ENCODE assay signal across 8 cellular contexts in the genomic region with DNA sequence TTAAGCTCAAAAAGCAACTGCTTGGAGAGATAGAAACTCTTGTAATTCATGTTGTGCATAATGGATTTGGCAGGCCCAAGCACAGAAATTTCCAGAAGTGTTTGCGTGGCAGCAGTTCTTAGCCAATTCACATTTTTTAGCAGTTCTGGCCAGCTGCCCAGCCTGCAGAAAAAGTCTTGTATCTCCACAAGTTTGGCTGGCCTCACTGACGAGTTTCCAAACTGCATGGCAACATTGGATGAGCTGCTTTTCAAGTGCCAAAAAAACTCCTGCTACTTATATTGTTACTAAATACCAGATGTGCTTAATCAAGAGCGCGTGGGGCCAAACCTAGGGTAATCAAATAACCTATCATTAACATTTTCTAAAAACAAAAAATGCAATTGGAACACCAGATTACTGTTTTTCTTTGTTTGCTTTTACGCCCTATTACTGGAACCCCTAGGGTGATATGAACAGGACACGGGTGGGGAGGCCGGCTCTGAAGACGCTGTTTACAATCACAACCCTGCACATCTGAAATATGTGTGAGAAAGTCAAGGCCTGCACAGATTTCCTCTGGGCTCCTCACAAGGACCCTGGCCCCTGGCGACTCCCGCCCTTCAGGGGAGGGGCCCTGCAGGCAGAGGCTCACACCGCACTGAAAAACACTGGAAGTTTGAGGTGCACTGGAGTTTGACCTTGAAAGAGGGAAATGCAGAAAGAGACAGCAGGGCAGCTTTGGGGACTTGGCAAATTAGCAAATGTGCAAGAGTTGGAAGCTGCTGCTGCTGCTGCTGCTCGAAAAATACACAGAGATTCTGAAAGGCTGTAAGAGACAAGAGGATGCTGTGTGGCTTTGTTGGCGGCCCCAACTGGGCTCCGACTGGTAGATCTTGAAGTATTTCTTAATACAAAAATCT. TPM values are rescaled to one million over a fixed set of nuclear protein-coding genes. Genes with fewer than 3 reads are reported as not detected.
DNase-seq lines count a peak whose midpoint lies in the region; ATAC-seq, FAIRE-seq and TF ChIP-seq lines count a peak whose summit lies in the region.

No MANE protein-coding gene starts in this region.

- in situ Hi-C loops in Panc1 (cut with HindIII; ENCODE audit: low pct_unique_long_range_greater_than_20kb, low sequenced_read_pairs): no loop called here

- H3K4me1 ChIP-seq in Panc1 (ENCODE audit: control insufficient read depth, insufficient read depth, low read length) (no peaks in the 10 kb centered on the region; the same call in 1 of the 2 replicates), pancreas (peaks cover 58 to 86% (median 81%) of the 10 kb centered on the region in 3 donors)

- WGBS in pancreas, 2 donors: 18 to 19% methylated on average over 14 of the region's 14 CpGs

- POLR2A ChIA-PET in Panc1 (lab: Charles Lee): no interaction called here

- no peak for TF ChIP-seq CTCF in C4-2B (conservative IDR thresholded peaks at IDR 0.05)
- TF ChIP-seq CTCF in Panc1 (IDR thresholded peaks at IDR 0.05): no peak
- TF ChIP-seq CTCF in fibroblast of villous mesenchyme (IDR thresholded peaks at IDR 0.05; ENCODE audit: insufficient read depth, low read depth, low read length): no peak
- TF ChIP-seq CTCF in pancreas (IDR thresholded peaks at IDR 0.05): no peak
- TF ChIP-seq CTCF in WERI-Rb-1 (IDR thresholded peaks at IDR 0.05; ENCODE audit: low read depth, low read length): no peak

- ATAC-seq in Panc1 (no peak), pancreas (peak in 3 of 4 donors; percentile 0 to 10 (median 8)), GM21723 (IDR thresholded peaks at IDR 0.05; ENCODE audit: unreplicated experiment) (no peak)

- H3K36me3 ChIP-seq in Panc1 (ENCODE audit: control insufficient read depth, insufficient read depth, low read length): no peaks in the 10 kb centered on the region
- H3K36me3 ChIP-seq in pancreas: no peaks in the 10 kb centered on the region
- no peaks in the 10 kb centered on the region for H3K36me3 ChIP-seq in WERI-Rb-1

- no peak for DNase-seq in Panc1 (ENCODE audit: low read depth, low spot score)
- DNase-seq in fibroblast of villous mesenchyme (ENCODE audit: low read depth): peak; percentile 99
- DNase-seq in pancreas: peak; percentile 76 to 90 (median 80)
- DNase-seq in COLO829 (ENCODE audit: low spot score): no peak
- DNase-seq in GF-D8 (lab: John Stamatoyannopoulos, UW): no peak
- DNase-seq in WERI-Rb-1: no peak

- H3K9me3 ChIP-seq in Panc1 (ENCODE audit: control insufficient read depth, insufficient read depth, low read depth, low read length) (no peaks in the 10 kb centered on the region), pancreas (no peaks in the 10 kb centered on the region), WERI-Rb-1 (ENCODE audit: severe bottlenecking) (no peaks in the 10 kb centered on the region)

- H3K27me3 ChIP-seq in Panc1 (ENCODE audit: control insufficient read depth, insufficient read depth, low read length) (no peaks in the 10 kb centered on the region), pancreas (no peaks in the 10 kb centered on the region), WERI-Rb-1 (ENCODE audit: insufficient read depth, low read depth, severe bottlenecking) (no peaks in the 10 kb centered on the region)

- no peak overlapping the region for H3K4me3 ChIP-seq in Panc1 (ENCODE audit: low read depth in 2 of 2, low read length in 2 of 2)
- no peak overlapping the region for H3K4me3 ChIP-seq in fibroblast of villous mesenchyme (ENCODE audit: low read depth, low read length)
- H3K4me3 ChIP-seq in pancreas: no peak overlapping the region
- no peak overlapping the region for H3K4me3 ChIP-seq in WERI-Rb-1 (ENCODE audit: low read depth, low read length)

- H3K27ac ChIP-seq in C4-2B: peak overlapping the region; percentile 94
- H3K27ac ChIP-seq in Panc1 (ENCODE audit: low read length): peak overlapping the region; percentile 23; the same call in 1 of the 2 replicates
- peak overlapping the region; percentile 98 to 99 (median 98) for H3K27ac ChIP-seq in pancreas
- no peak overlapping the region for H3K27ac ChIP-seq in WERI-Rb-1

- no peak for FAIRE-seq in pancreas (lab: Jason Lieb, UNC)

- BruUV-seq in Panc1 (replicated peaks; lab: Mats Ljungman, UMichigan): no TSS peak

- intact Hi-C loops in Panc1 (cut with micrococcal nuclease; ENCODE audit: unreplicated experiment): no loop called here
- intact Hi-C loops in pancreas (cut with DNase I): no loop called here

- CTCF ChIA-PET in Panc1 (lab: Charles Lee): no interaction called here

RNA-seq across cellular contexts. Expression of a gene that starts 55.2 kb away (rescaled TPM):
- total RNA-seq in Panc1 (2021; ENCODE audit: unreplicated experiment) (45.0 TPM), fibroblast of villous mesenchyme (17.7 and 20.3 TPM in 2 replicates), pancreas (10 to 100 TPM; 11.0 to 14.8 (median 13.8) TPM)
- polyA plus RNA-seq in Panc1 (2012; ENCODE audit: insufficient read length): 28.9 TPM
- polyA plus RNA-seq in pancreas: 10 to 100 TPM; 29.3 to 52.2 TPM

Comparison
In these comparisons a context has a peak if more than half of its experiments do, and no peak if none do; other contexts are left out.
1. ATAC-seq: peak in pancreas (3 of 4); none in Panc1 (single experiment) and GM21723 (single experiment).
2. DNase-seq: peak in fibroblast of villous mesenchyme (single experiment) and pancreas (6 of 6); none in Panc1 (single experiment), COLO829 (single experiment), GF-D8 (single experiment) and WERI-Rb-1 (single experiment).